In genomic region chr15:59371458-59372351, GRCh38 we compare ENCODE assay signal across 8 cellular contexts. TPM values are rescaled to one million over a fixed set of nuclear protein-coding genes. Genes with fewer than 3 reads are reported as not detected.
DNase-seq lines count a peak whose midpoint lies in the region; ATAC-seq and TF ChIP-seq lines count a peak whose summit lies in the region.

No MANE protein-coding gene starts in this region.

- peaks cover 67% of the 10 kb centered on the region for H3K4me1 ChIP-seq in OCI-LY1 (ENCODE audit: insufficient read depth, low read length, severe bottlenecking)

- peaks cover 13% of the 10 kb centered on the region; the same call in 1 of the 2 replicates for H3K27me3 ChIP-seq in H7 (ENCODE audit: control insufficient read depth, insufficient read depth, low read length)
- H3K27me3 ChIP-seq in OCI-LY1 (ENCODE audit: insufficient read depth, low read length): no peaks in the 10 kb centered on the region

- H3K79me2 ChIP-seq in OCI-LY1 (ENCODE audit: insufficient read depth, low read length): peaks cover 84% of the 10 kb centered on the region

- H3K9me2 ChIP-seq in OCI-LY1 (ENCODE audit: low read depth, low read length): no peaks in the 10 kb centered on the region

- no peaks in the 10 kb centered on the region for H3K9me3 ChIP-seq in OCI-LY1 (ENCODE audit: low read length)

- H3F3A ChIP-seq in OCI-LY1 (ENCODE audit: insufficient read depth, low read length): 0 out of 2 replicates have a peak, but pooled peaks cover 3% of the 10 kb centered on the region

- peak; percentile 53 for DNase-seq in GM10266 (ENCODE audit: extremely low spot score)
- peak; percentile 90 for DNase-seq in H7
- peak; percentile 37 to 39 for DNase-seq in cardiac fibroblast (ENCODE audit: low read depth in 2 of 2)
- DNase-seq in left kidney (ENCODE audit: low read depth, low spot score): peak; percentile 71
- no peak for DNase-seq in occipital lobe (lab: John Stamatoyannopoulos, UW)

- H3K36me3 ChIP-seq in H7 (replicated peaks; ENCODE audit: control insufficient read depth, insufficient read depth, low read length) (no peaks in the 10 kb centered on the region; the same call in 1 of the 2 replicates), OCI-LY1 (ENCODE audit: insufficient read depth, low read length) (peaks cover 15% of the 10 kb centered on the region; the same call in 1 of the 2 replicates)

- H3K9me3 Mint-ChIP-seq in stimulated activated naive CD8-positive, alpha-beta T cell treated with anti-CD3 and anti-CD28 coated beads, Interleukin-15, Interleukin-2, amounts not matched to agents 100 ng/mL and 50 ng/mL, for 24 hours: no peaks in the 10 kb centered on the region

- H3K9ac ChIP-seq in OCI-LY1 (ENCODE audit: low read length): peak overlapping the region; percentile 99

- TF ChIP-seq CTCF in GM10266 (IDR thresholded peaks at IDR 0.05; ENCODE audit: control insufficient read depth, insufficient read depth, low read depth, missing control alignments) (no peak), OCI-LY1 (IDR thresholded peaks at IDR 0.05; ENCODE audit: low read length) (no peak), cardiac fibroblast (IDR thresholded peaks at IDR 0.05; ENCODE audit: low read depth, low read length) (no peak)

- no peak for ATAC-seq in HG02973 (IDR thresholded peaks at IDR 0.05; ENCODE audit: unreplicated experiment)

- H3K4me1 Mint-ChIP-seq in stimulated activated naive CD8-positive, alpha-beta T cell treated with anti-CD3 and anti-CD28 coated beads, Interleukin-15, Interleukin-2, amounts not matched to agents 100 ng/mL and 50 ng/mL, for 24 hours (ENCODE audit: low read depth): peaks cover 37% of the 10 kb centered on the region

- peak overlapping the region; percentile 86 for H3K27ac ChIP-seq in OCI-LY1 (ENCODE audit: low read depth, low read length, poor library complexity, severe bottlenecking)

- no peak overlapping the region for H2AFZ ChIP-seq in OCI-LY1 (ENCODE audit: low read length)

- no peaks in the 10 kb centered on the region for H4K20me1 ChIP-seq in OCI-LY1 (ENCODE audit: insufficient read depth, low read length)

- H3K4me3 ChIP-seq in H7 (ENCODE audit: insufficient read depth, low read depth, low read length): peak overlapping the region; percentile 86
- H3K4me3 ChIP-seq in OCI-LY1 (ENCODE audit: low read depth, low read length, poor library complexity, severe bottlenecking): peak overlapping the region; percentile 87
- H3K4me3 ChIP-seq in cardiac fibroblast (replicated peaks in 1 of 2; ENCODE audit: low read depth in 2 of 2, low read length in 2 of 2): peak overlapping the region; percentile 90 to 95

- H3K4me3 Mint-ChIP-seq in stimulated activated naive CD8-positive, alpha-beta T cell treated with anti-CD3 and anti-CD28 coated beads, Interleukin-15, Interleukin-2, amounts not matched to agents 100 ng/mL and 50 ng/mL, for 24 hours: peak overlapping the region; percentile 93

- peak overlapping the region; percentile 79 for H3K4me2 ChIP-seq in OCI-LY1 (ENCODE audit: low read length)

- H3K27me3 Mint-ChIP-seq in stimulated activated naive CD8-positive, alpha-beta T cell treated with anti-CD3 and anti-CD28 coated beads, Interleukin-15, Interleukin-2, amounts not matched to agents 100 ng/mL and 50 ng/mL, for 24 hours: peaks cover 48% of the 10 kb centered on the region

- peak overlapping the region; percentile 83 for H3K27ac Mint-ChIP-seq in stimulated activated naive CD8-positive, alpha-beta T cell treated with anti-CD3 and anti-CD28 coated beads, Interleukin-15, Interleukin-2, amounts not matched to agents 100 ng/mL and 50 ng/mL, for 24 hours

- H3K36me3 Mint-ChIP-seq in stimulated activated naive CD8-positive, alpha-beta T cell treated with anti-CD3 and anti-CD28 coated beads, Interleukin-15, Interleukin-2, amounts not matched to agents 100 ng/mL and 50 ng/mL, for 24 hours (ENCODE audit: low read depth): no peaks in the 10 kb centered on the region

RNA-seq across cellular contexts. Expression of gene MYO1E, which starts 1.0 kb away (rescaled TPM):
- 34.0 and 46.4 TPM in 2 replicates for total RNA-seq in H7 (2014; rRNA removed; shearing (Covaris generic))
- total RNA-seq in occipital lobe: 31.2 TPM
